Comparison of ENCODE assay signal across 8 cellular contexts in genomic region chr10:101818119-101818957, GRCh38. TPM values are rescaled to one million over a fixed set of nuclear protein-coding genes. Genes with fewer than 3 reads are reported as not detected.
A peak's percentile ranks its signal among the peaks of the same experiment; 100 is the strongest.
DNase-seq lines count a peak whose midpoint lies in the region; ATAC-seq and FAIRE-seq lines count a peak whose summit lies in the region.

OGA (minus strand) TSS chr10:101818444; CDS start chr10:101818022, 422 bp downstream.

- ATAC-seq in GM21786 (IDR thresholded peaks at IDR 0.05; ENCODE audit: unreplicated experiment) (peak; percentile 87), esophagus mucosa (peak; percentile 95)
- ATAC-seq in activated T-cell treated with anti-CD3 and anti-CD28 coated beads, Interleukin-2, amount 50 U/mL, for 72 hours (replicated peaks in 1 of 2): peak; percentile 92 to 93

- peak within 1 kb of the TSS; percentile 81 for H3K27ac ChIP-seq in KOPT-K1 (ENCODE audit: low read depth, low read length, poor library complexity, severe bottlenecking)
- peak within 1 kb of the TSS; percentile 99 for H3K27ac ChIP-seq in muscle layer of colon (ENCODE audit: low read depth, low read length)

- H3K4me1 ChIP-seq in muscle layer of colon (ENCODE audit: insufficient read depth, low read length): peaks cover 27% of the 10 kb centered on the region

- peaks cover 14 to 18% of the 10 kb centered on the region in 2 donors for H3K36me3 Mint-ChIP-seq in activated T-cell treated with anti-CD3 and anti-CD28 coated beads, Interleukin-2, amount 50 U/mL, for 72 hours (ENCODE audit: insufficient read depth in 2 of 2)

- H3K36me3 ChIP-seq in KOPT-K1 (ENCODE audit: insufficient read depth, low read length) (peaks cover 7% of the 10 kb centered on the region), muscle layer of colon (ENCODE audit: insufficient read depth, low read length) (no peaks in the 10 kb centered on the region)

- DNase-seq in DMS79 (lab: John Stamatoyannopoulos, UW) (peak; percentile 95), RCC 7860 (ENCODE audit: low spot score) (peak; percentile 100)
- peak; percentile 97 to 99 for DNase-seq in activated T-cell treated with anti-CD3 and anti-CD28 coated beads, Interleukin-2, amount 50 U/mL, for 72 hours
- DNase-seq in stimulated activated CD8-positive, alpha-beta memory T cell treated with anti-CD3 and anti-CD28 coated beads, Interleukin-7, amount 100 ng/mL, for 24 hours (ENCODE audit: low read depth): peak; percentile 96

- no peaks in the 10 kb centered on the region for H3K27me3 ChIP-seq in muscle layer of colon (ENCODE audit: control insufficient read depth in 1 of 2, insufficient read depth in 2 of 2, low read length in 2 of 2)

- H3K4me3 ChIP-seq in muscle layer of colon (ENCODE audit: low read depth in 1 of 2, low read length in 2 of 2): peak within 1 kb of the TSS; percentile 98

- peaks cover 59% of the 10 kb centered on the region for H3K4me1 Mint-ChIP-seq in activated T-cell treated with anti-CD3 and anti-CD28 coated beads, Interleukin-2, amount 50 U/mL, for 72 hours (ENCODE audit: low read depth)

- no peaks in the 10 kb centered on the region for H3K9me3 Mint-ChIP-seq in activated T-cell treated with anti-CD3 and anti-CD28 coated beads, Interleukin-2, amount 50 U/mL, for 72 hours

- H3K4me3 Mint-ChIP-seq in activated T-cell treated with anti-CD3 and anti-CD28 coated beads, Interleukin-2, amount 50 U/mL, for 72 hours: peak within 1 kb of the TSS; percentile 93 to 96

- no peaks in the 10 kb centered on the region for H3K27me3 Mint-ChIP-seq in activated T-cell treated with anti-CD3 and anti-CD28 coated beads, Interleukin-2, amount 50 U/mL, for 72 hours (ENCODE audit: low read depth)

- no peaks in the 10 kb centered on the region for H3K9me3 ChIP-seq in KOPT-K1 (ENCODE audit: insufficient read depth, low read length, poor library complexity, severe bottlenecking)
- no peaks in the 10 kb centered on the region for H3K9me3 ChIP-seq in muscle layer of colon (ENCODE audit: low read length)

- peak; percentile 94 for FAIRE-seq in RCC 7860 (lab: Jason Lieb, UNC)

- peak within 1 kb of the TSS; percentile 83 for H3K9ac ChIP-seq in muscle layer of colon (ENCODE audit: low read length)

- peak within 1 kb of the TSS; percentile 94 for H3K27ac Mint-ChIP-seq in activated T-cell treated with anti-CD3 and anti-CD28 coated beads, Interleukin-2, amount 50 U/mL, for 72 hours

RNA-seq across cellular contexts. Expression of gene OGA, which starts in this region (rescaled TPM):
- 100 to 1,000 TPM; 165 to 170 TPM for total RNA-seq in activated T-cell treated with anti-CD3 and anti-CD28 coated beads, Interleukin-2, amount 50 U/mL, for 72 hours
- 54.4 TPM for total RNA-seq in esophagus mucosa

Comparison
In these comparisons a context has a peak if more than half of its experiments do, and no peak if none do; other contexts are left out.
1. Peak in every context shown above with its lines: DNase-seq, ATAC-seq, H3K4me3 ChIP-seq and H3K27ac ChIP-seq.